Comparison of ENCODE assay signal across 20 cellular contexts in genomic region chr1:199336745-199337640, GRCh38.
DNase-seq lines count a peak whose midpoint lies in the region; ATAC-seq and TF ChIP-seq lines count a peak whose summit lies in the region.
"Had no signal": no experiment of that assay in that cellular context is flagged by ENCODE, and none has a peak within 500 bp of the region (broad histone marks: within the 10 kb centered on the region; RNA-seq: fewer than 3 reads in every experiment).

No MANE protein-coding gene starts in this region.

- no peaks in the 10 kb centered on the region for H3K36me3 ChIP-seq in Karpas-422 (ENCODE audit: insufficient read depth, low read length)
- H3K36me3 ChIP-seq: BE2C, Peyer's patch had no signal

- intact Hi-C loops in activated CD4-positive, alpha-beta T cell treated with anti-CD3 and anti-CD28 coated beads for 36 hours (cut with DNase I, micrococcal nuclease): no loop called here

- no peaks in the 10 kb centered on the region for H4K20me1 ChIP-seq in Karpas-422 (ENCODE audit: insufficient read depth, low read depth, low read length)

- no peak overlapping the region for H2AFZ ChIP-seq in Karpas-422 (ENCODE audit: low read length)

- no peaks in the 10 kb centered on the region for H3K36me3 Mint-ChIP-seq in activated CD4-positive, alpha-beta T cell treated with anti-CD3 and anti-CD28 coated beads for 36 hours (ENCODE audit: low read depth)
- no peaks in the 10 kb centered on the region for H3K36me3 Mint-ChIP-seq in chondrocyte (ENCODE audit: low read depth)
- H3K36me3 Mint-ChIP-seq in stimulated activated effector memory CD8-positive, alpha-beta T cell treated with anti-CD3 and anti-CD28 coated beads, Interleukin-12 subunit alpha, Interleukin-12 subunit beta, amount 100 ng/mL, for 72 hours: no peaks in the 10 kb centered on the region
- H3K36me3 Mint-ChIP-seq: activated naive CD8-positive, alpha-beta T cell; brain; naive thymus-derived CD8-positive, alpha-beta T cell had no signal

- H3K9me3 Mint-ChIP-seq in activated CD4-positive, alpha-beta T cell treated with anti-CD3 and anti-CD28 coated beads for 36 hours (ENCODE audit: low read depth): no peaks in the 10 kb centered on the region
- H3K9me3 Mint-ChIP-seq in chondrocyte (ENCODE audit: low read depth): no peaks in the 10 kb centered on the region
- no peaks in the 10 kb centered on the region for H3K9me3 Mint-ChIP-seq in stimulated activated effector memory CD8-positive, alpha-beta T cell treated with anti-CD3 and anti-CD28 coated beads, Interleukin-12 subunit alpha, Interleukin-12 subunit beta, amount 100 ng/mL, for 72 hours
- H3K9me3 Mint-ChIP-seq: brain; naive thymus-derived CD8-positive, alpha-beta T cell had no signal

- no peaks in the 10 kb centered on the region for H3K79me2 ChIP-seq in Karpas-422 (ENCODE audit: low read length)

- H3K9me3 ChIP-seq in Karpas-422 (ENCODE audit: low read length): no peaks in the 10 kb centered on the region
- H3K9me3 ChIP-seq: BE2C, Peyer's patch had no signal

- CTCF ChIA-PET in activated CD4-positive, alpha-beta T cell treated with anti-CD3 and anti-CD28 coated beads for 36 hours (lab: Charles Lee): interaction anchor here (0.7 kb wide), 1 partner anchor 69 kb away, joined by 3 read pairs; no protein-coding TSS in a partner anchor
- CTCF ChIA-PET in HEK293T (lab: Yijun Ruan, JAX): no interaction called here

- ATAC-seq in activated CD4-positive, alpha-beta T cell treated with anti-CD3 and anti-CD28 coated beads for 36 hours: no peak
- ATAC-seq in stimulated activated effector memory CD8-positive, alpha-beta T cell treated with anti-CD3 and anti-CD28 coated beads, Interleukin-12 subunit alpha, Interleukin-12 subunit beta, amount 100 ng/mL, for 72 hours: peak; percentile 53
- ATAC-seq in HG03460 (IDR thresholded peaks at IDR 0.05; ENCODE audit: unreplicated experiment): no peak
- ATAC-seq: naive thymus-derived CD8-positive, alpha-beta T cell; T-helper 17 cell had no signal

- no peak overlapping the region for H3K4me3 ChIP-seq in Karpas-422 (ENCODE audit: low read length)
- H3K4me3 ChIP-seq: coronary artery, Peyer's patch had no signal

- no peak overlapping the region for H3K27ac ChIP-seq in Karpas-422 (ENCODE audit: low read length)
- H3K27ac ChIP-seq: coronary artery, Peyer's patch had no signal

- H3K27me3 ChIP-seq in Karpas-422 (ENCODE audit: low read length): no peaks in the 10 kb centered on the region
- H3K27me3 ChIP-seq: BE2C, Peyer's patch had no signal

- H3K9me2 ChIP-seq in Karpas-422 (replicated peaks; ENCODE audit: insufficient read depth, low read length): no peaks in the 10 kb centered on the region

- no peak overlapping the region for H3K9ac ChIP-seq in Karpas-422 (ENCODE audit: low read length)

- TF ChIP-seq CTCF in chondrocyte (IDR thresholded peaks at IDR 0.05): no peak
- no peak for TF ChIP-seq CTCF in GM13977 (IDR thresholded peaks at IDR 0.05; ENCODE audit: extremely low read depth, insufficient read depth, missing control alignments)

- no peak overlapping the region for H3K27ac Mint-ChIP-seq in activated CD4-positive, alpha-beta T cell treated with anti-CD3 and anti-CD28 coated beads for 36 hours
- no peak overlapping the region for H3K27ac Mint-ChIP-seq in chondrocyte (ENCODE audit: unreplicated experiment)
- no peak overlapping the region for H3K27ac Mint-ChIP-seq in stimulated activated effector memory CD8-positive, alpha-beta T cell treated with anti-CD3 and anti-CD28 coated beads, Interleukin-12 subunit alpha, Interleukin-12 subunit beta, amount 100 ng/mL, for 72 hours
- H3K27ac Mint-ChIP-seq: activated naive CD8-positive, alpha-beta T cell; brain; naive thymus-derived CD8-positive, alpha-beta T cell; T-helper 17 cell had no signal

- H3K4me1 ChIP-seq in Karpas-422 (ENCODE audit: low read length): peaks cover 12% of the 10 kb centered on the region
- H3K4me1 ChIP-seq: BE2C, Peyer's patch had no signal

- in situ Hi-C loops in GM13977 (cut with MboI; ENCODE audit: low pct_unique_long_range_greater_than_20kb, low sequenced_read_pairs, unreplicated experiment): no loop called here

- H3K4me2 ChIP-seq in Karpas-422 (ENCODE audit: low read depth, low read length, poor library complexity, severe bottlenecking): no peak overlapping the region

- POLR2A ChIA-PET in activated CD4-positive, alpha-beta T cell treated with anti-CD3 and anti-CD28 coated beads for 36 hours (lab: Charles Lee): no interaction called here
- POLR2A ChIA-PET in HEK293T (lab: Yijun Ruan, JAX): no interaction called here

- H3K4me1 Mint-ChIP-seq in activated CD4-positive, alpha-beta T cell treated with anti-CD3 and anti-CD28 coated beads for 36 hours: no peaks in the 10 kb centered on the region
- peaks cover 29% of the 10 kb centered on the region for H3K4me1 Mint-ChIP-seq in chondrocyte (ENCODE audit: low read depth)
- no peaks in the 10 kb centered on the region for H3K4me1 Mint-ChIP-seq in stimulated activated effector memory CD8-positive, alpha-beta T cell treated with anti-CD3 and anti-CD28 coated beads, Interleukin-12 subunit alpha, Interleukin-12 subunit beta, amount 100 ng/mL, for 72 hours
- H3K4me1 Mint-ChIP-seq: naive thymus-derived CD8-positive, alpha-beta T cell; T-helper 17 cell had no signal

- no peak overlapping the region for H3K4me3 Mint-ChIP-seq in activated CD4-positive, alpha-beta T cell treated with anti-CD3 and anti-CD28 coated beads for 36 hours
- H3K4me3 Mint-ChIP-seq in chondrocyte (ENCODE audit: unreplicated experiment): no peak overlapping the region
- no peak overlapping the region for H3K4me3 Mint-ChIP-seq in stimulated activated effector memory CD8-positive, alpha-beta T cell treated with anti-CD3 and anti-CD28 coated beads, Interleukin-12 subunit alpha, Interleukin-12 subunit beta, amount 100 ng/mL, for 72 hours
- H3K4me3 Mint-ChIP-seq: activated naive CD8-positive, alpha-beta T cell; brain; naive thymus-derived CD8-positive, alpha-beta T cell; T-helper 17 cell had no signal

- DNase-seq in activated CD4-positive, alpha-beta T cell treated with anti-CD3 and anti-CD28 coated beads for 36 hours: peak; percentile 17
- DNase-seq in activated CD4-positive, alpha-beta T cell treated with anti-CD3 and anti-CD28 coated beads for 4 hours: no peak
- peak; percentile 71 for DNase-seq in Karpas-422
- peak; percentile 66 for DNase-seq in chondrocyte (ENCODE audit: low spot score)
- no peak for DNase-seq in stimulated activated effector memory CD8-positive, alpha-beta T cell treated with anti-CD3 and anti-CD28 coated beads, Interleukin-12 subunit alpha, Interleukin-12 subunit beta, amount 100 ng/mL, for 72 hours (ENCODE audit: low spot score in 2 of 2)
- DNase-seq in HEK293T (ENCODE audit: extremely low spot score): no peak
- DNase-seq in GM13977 (ENCODE audit: low spot score): no peak
- DNase-seq: activated CD4-positive, CD25-positive, alpha-beta regulatory T cell; BE2C; GDM1; islet precursor cell; naive thymus-derived CD8-positive, alpha-beta T cell; NCI-H1436; NCI-H526 treated with DMSO at 0.1 percent for 48 hours; Peyer's patch; T-helper 17 cell had no signal

- H3K27me3 Mint-ChIP-seq in activated CD4-positive, alpha-beta T cell treated with anti-CD3 and anti-CD28 coated beads for 36 hours: peaks cover 14% of the 10 kb centered on the region
- no peaks in the 10 kb centered on the region for H3K27me3 Mint-ChIP-seq in chondrocyte (ENCODE audit: low read depth)
- H3K27me3 Mint-ChIP-seq: brain had no signal

TF ChIP-seq in HEK293T, 16 proteins besides CTCF, POLR2A, EP300 and RAD21:
- no peak for TF ChIP-seq FOXM1 (IDR thresholded peaks at IDR 0.05; ENCODE audit: borderline replicate concordance)
- TF ChIP-seq BHLHE40 (IDR thresholded peaks at IDR 0.05; ENCODE audit: borderline replicate concordance): no peak
- TF ChIP-seq SP1 (IDR thresholded peaks at IDR 0.05): no peak
- TF ChIP-seq NFRKB (IDR thresholded peaks at IDR 0.05): no peak
- TF ChIP-seq L3MBTL2 (conservative IDR thresholded peaks at IDR 0.05): no peak
- TF ChIP-seq ELF4 (IDR thresholded peaks at IDR 0.05): no peak
- no peak for TF ChIP-seq SUZ12 (IDR thresholded peaks at IDR 0.05)
- TF ChIP-seq PKNOX1 (IDR thresholded peaks at IDR 0.05): no peak
- TF ChIP-seq ZNF384 (IDR thresholded peaks at IDR 0.05): no peak
- TF ChIP-seq FOXA1 (IDR thresholded peaks at IDR 0.05): no peak
- TF ChIP-seq ARNT (IDR thresholded peaks at IDR 0.05): no peak
- no peak for TF ChIP-seq LEF1 (IDR thresholded peaks at IDR 0.05; ENCODE audit: borderline replicate concordance)
- no peak for TF ChIP-seq CTBP1 (IDR thresholded peaks at IDR 0.05; ENCODE audit: borderline replicate concordance)
- TF ChIP-seq TARDBP (IDR thresholded peaks at IDR 0.05): no peak
- no peak for TF ChIP-seq HDGF (IDR thresholded peaks at IDR 0.05; ENCODE audit: borderline replicate concordance)
- TF ChIP-seq FOXK2 (IDR thresholded peaks at IDR 0.05): no peak

Comparison
In these comparisons a context has a peak if more than half of its experiments do, and no peak if none do; other contexts are left out.
1. DNase-seq: peak in activated CD4-positive, alpha-beta T cell treated with anti-CD3 and anti-CD28 coated beads for 36 hours (single experiment), Karpas-422 (single experiment) and chondrocyte (single experiment); none in activated CD4-positive, alpha-beta T cell treated with anti-CD3 and anti-CD28 coated beads for 4 hours (0 of 2), stimulated activated effector memory CD8-positive, alpha-beta T cell treated with anti-CD3 and anti-CD28 coated beads, Interleukin-12 subunit alpha, Interleukin-12 subunit beta, amount 100 ng/mL, for 72 hours (0 of 2), HEK293T (single experiment) and GM13977 (single experiment).